29 cellular contexts compared by ENCODE assay signal in the genomic region with DNA sequence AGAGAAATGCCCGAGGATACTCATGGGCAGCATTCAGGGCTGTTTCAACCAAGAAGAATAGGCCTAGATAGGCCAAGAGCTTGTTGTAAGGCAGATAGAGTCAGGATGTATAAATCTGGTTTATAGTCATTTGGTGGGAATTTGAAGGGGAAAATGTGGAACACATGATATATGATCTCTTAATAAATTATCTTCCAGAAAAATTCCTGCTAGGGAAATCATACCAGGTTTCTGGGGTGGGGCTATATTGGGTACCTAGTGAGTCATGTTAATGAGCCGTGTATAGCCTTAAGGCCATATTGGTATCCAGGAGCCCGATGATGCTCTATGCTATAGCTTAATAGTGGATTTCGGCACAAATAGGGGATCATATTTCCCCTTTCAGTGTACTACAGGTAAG. TPM values are rescaled to one million over a fixed set of nuclear protein-coding genes. Genes with fewer than 3 reads are reported as not detected.
"Had no signal": no experiment of that assay in that cellular context is flagged by ENCODE, and none has a peak within 500 bp of the region (broad histone marks: within the 10 kb centered on the region; RNA-seq: fewer than 3 reads in every experiment).

No MANE protein-coding gene starts in this region.

- ATAC-seq: activated T-cell treated with anti-CD3 and anti-CD28 coated beads, Interleukin-2, amount 50 U/mL, for 4 hours; heart left ventricle; left lobe of liver; lower lobe of right lung; right lobe of liver; stimulated activated naive B cell treated with anti-CD40 and anti-IgM and Interleukin-4, amounts not matched to agents 10 μg/mL and 1 μg/mL and 100 μg/mL, for 72 hours had no signal

- H3K9me3 ChIP-seq: adrenal gland, ascending aorta, colonic mucosa, lower lobe of right lung, right lobe of liver, testis, vagina had no signal

- H3K4me3 ChIP-seq: adrenal gland, ascending aorta, colonic mucosa, dorsolateral prefrontal cortex, heart left ventricle, lower lobe of right lung, right lobe of liver, testis, vagina had no signal

- H3K27ac ChIP-seq: adrenal gland, ascending aorta, brain microvascular endothelial cell, colonic mucosa, dorsolateral prefrontal cortex, heart left ventricle, lower lobe of right lung, right lobe of liver, testis, vagina had no signal

- H3K4me3 Mint-ChIP-seq: activated naive CD8-positive, alpha-beta T cell; activated T-cell treated with anti-CD3 and anti-CD28 coated beads, Interleukin-2, amount 50 U/mL, for 4 hours; naive B cell; stimulated activated naive B cell treated with anti-CD40 and anti-IgM and Interleukin-4, amounts not matched to agents 10 μg/mL and 1 μg/mL and 100 μg/mL, for 72 hours; type B pancreatic cell had no signal

- DNase-seq: activated CD4-positive, alpha-beta T cell treated with anti-CD3 and anti-CD28 coated beads for 4 hours; activated CD4-positive, alpha-beta T cell treated with anti-CD3 and anti-CD28 coated beads, Interleukin-2, amount 50 U/mL, for 48 hours; activated CD4-positive, CD25-positive, alpha-beta regulatory T cell; activated CD8-positive, alpha-beta memory T cell treated with anti-CD3 and anti-CD28 coated beads, Interleukin-2, amount 50 U/mL, for 48 hours; activated naive CD4-positive, alpha-beta T cell; activated T-cell treated with anti-CD3 and anti-CD28 coated beads, Interleukin-2, amount 50 U/mL, for 4 hours; adrenal gland; brain microvascular endothelial cell; colonic mucosa; dorsolateral prefrontal cortex; heart left ventricle; kidney; lower lobe of right lung; naive B cell; nucleus accumbens; right lobe of liver; small intestine; stimulated activated CD4-positive, alpha-beta T cell treated with anti-CD3 and anti-CD28 coated beads, Interleukin-15, amount 100 ng/mL, for 24 hours; stimulated activated CD8-positive, alpha-beta memory T cell treated with anti-CD3 and anti-CD28 coated beads, Interleukin-4, amount 100 ng/mL, for 48 hours; stimulated activated naive B cell treated with anti-CD40 and anti-IgM and Interleukin-4, amounts not matched to agents 10 μg/mL and 1 μg/mL and 100 μg/mL, for 72 hours; T1000; testis had no signal

- H3K27me3 ChIP-seq: adrenal gland, ascending aorta, brain microvascular endothelial cell, colonic mucosa, dorsolateral prefrontal cortex, heart left ventricle, right lobe of liver, testis, vagina had no signal

- H3K36me3 Mint-ChIP-seq: activated naive CD8-positive, alpha-beta T cell; type B pancreatic cell had no signal

- H3K27ac Mint-ChIP-seq: activated naive CD8-positive, alpha-beta T cell; activated T-helper 2 cell treated with anti-CD3 and anti-CD28 coated beads, Interferon-gamma antibody, Interleukin-2, Interleukin-4, amounts not matched to agents 10 μg/mL and 5 μg/mL and 100 μg/mL, durations not matched to agents 14 hours and 24 hours and 36 hours; naive B cell; stimulated activated naive B cell treated with anti-CD40 and anti-IgM and Interleukin-4, amounts not matched to agents 10 μg/mL and 1 μg/mL and 100 μg/mL, for 72 hours; type B pancreatic cell had no signal

- H3K36me3 ChIP-seq: adrenal gland, ascending aorta, brain microvascular endothelial cell, colonic mucosa, heart left ventricle, lower lobe of right lung, right lobe of liver, vagina had no signal

- H3K27me3 Mint-ChIP-seq: activated naive CD8-positive, alpha-beta T cell; naive B cell; stimulated activated naive B cell treated with anti-CD40 and anti-IgM and Interleukin-4, amounts not matched to agents 10 μg/mL and 1 μg/mL and 100 μg/mL, for 72 hours; type B pancreatic cell had no signal

- H3K4me1 ChIP-seq: adrenal gland, ascending aorta, colonic mucosa, heart left ventricle, lower lobe of right lung, right lobe of liver, testis, vagina had no signal

RNA-seq across cellular contexts. Expression of gene HTR2A, which starts 51.5 kb away (rescaled TPM):
- total RNA-seq: activated CD8-positive, alpha-beta memory T cell treated with anti-CD3 and anti-CD28 coated beads for 36 hours; activated T-cell treated with anti-CD3 and anti-CD28 coated beads, Interleukin-2, amount 50 U/mL, for 4 hours; activated T-helper 2 cell treated with anti-CD3 and anti-CD28 coated beads, Interferon-gamma antibody, Interleukin-2, Interleukin-4, amounts not matched to agents 10 μg/mL and 5 μg/mL and 100 μg/mL, durations not matched to agents 14 hours and 24 hours and 36 hours; ascending aorta; left lobe of liver had no signal
